In the genomic region with DNA sequence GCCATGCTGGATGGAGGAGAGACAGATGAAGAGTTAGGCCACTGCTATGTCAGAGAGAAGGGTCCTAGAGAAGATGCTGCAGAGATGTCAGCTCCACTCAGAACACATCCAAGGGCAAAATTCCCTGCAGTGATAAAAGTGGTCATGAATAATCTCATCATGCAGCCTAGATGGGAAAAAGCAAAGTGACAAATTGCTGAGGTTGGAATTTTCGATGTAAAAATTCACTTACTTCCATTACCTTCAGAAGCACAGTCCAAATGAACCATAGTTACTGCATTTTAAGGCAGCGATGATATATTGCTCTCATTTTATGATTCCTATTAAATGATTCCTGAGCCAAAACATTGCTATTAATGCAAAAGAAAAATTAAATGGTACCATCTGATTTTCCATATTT, we compare ENCODE assay signal across 25 cellular contexts. TPM values are rescaled to one million over a fixed set of nuclear protein-coding genes. Genes with fewer than 3 reads are reported as not detected.
DNase-seq lines count a peak whose midpoint lies in the region; ATAC-seq, FAIRE-seq and TF ChIP-seq lines count a peak whose summit lies in the region.
"Had no signal": no experiment of that assay in that cellular context is flagged by ENCODE, and none has a peak within 500 bp of the region (broad histone marks: within the 10 kb centered on the region; RNA-seq: fewer than 3 reads in every experiment).

No MANE protein-coding gene starts in this region.

- POLR2A ChIA-PET in HepG2 (lab: Yijun Ruan, JAX) = no interaction called here
- POLR2A ChIA-PET in K562 (lab: Yijun Ruan, JAX) = no interaction called here

- TF ChIP-seq POLR2A in HepG2 (IDR thresholded peaks at IDR 0.05; ENCODE audit: insufficient read depth in 1 of 2, low read depth in 2 of 2, low read length in 2 of 2) (no peak), right lobe of liver (IDR thresholded peaks at IDR 0.05) (no peak), K562 (conservative IDR thresholded peaks at IDR 0.05) (no peak)

- WGBS in HepG2 (ENCODE audit: low lambda C conversion rate) = 46% methylated on average over 2 of the region's 2 CpGs
- WGBS in right lobe of liver (ENCODE audit: insufficient coverage, low coverage, low lambda C conversion rate, missing lambda C conversion rate) = 67% methylated on average over 2 of the region's 2 CpGs
- 0% methylated on average over 2 of the region's 2 CpGs for WGBS in K562 (ENCODE audit: insufficient coverage, low coverage, missing lambda C conversion rate)

- H3K4me1 ChIP-seq in HepG2 (ENCODE audit: insufficient read depth, low read length) (peaks cover 8% of the 10 kb centered on the region), right lobe of liver (no peaks in the 10 kb centered on the region), K562 (replicated peaks in 1 of 2; ENCODE audit: control insufficient read depth in 2 of 2, insufficient read depth in 2 of 2, low read length in 2 of 2) (no peaks in the 10 kb centered on the region)
- H3K4me1 ChIP-seq: BE2C had no signal

- H3K9me3 ChIP-seq in HepG2 (ENCODE audit: low read length) (no peaks in the 10 kb centered on the region), right lobe of liver (no peaks in the 10 kb centered on the region), K562 (replicated peaks; ENCODE audit: control insufficient read depth, insufficient read depth, low read depth, low read length) (0 out of 2 replicates have a peak, but pooled peaks cover 2% of the 10 kb centered on the region)
- H3K9me3 ChIP-seq: BE2C had no signal

- H4K20me1 ChIP-seq in HepG2 (ENCODE audit: insufficient read depth, low read length) (no peaks in the 10 kb centered on the region), K562 (replicated peaks; ENCODE audit: control insufficient read depth, insufficient read depth, low read length) (no peaks in the 10 kb centered on the region)
- H4K20me1 ChIP-seq: BLaER1 had no signal

- no TSS peak for BruUV-seq in HepG2 (replicated peaks; lab: Mats Ljungman, UMichigan)
- no TSS peak for BruUV-seq in K562 (replicated peaks; lab: Mats Ljungman, UMichigan)

- TF ChIP-seq RAD21 in HepG2 (CRISPR knock-in tag; IDR thresholded peaks at IDR 0.05) (no peak), K562 (CRISPR knock-in tag; conservative IDR thresholded peaks at IDR 0.05 in 1 of 2, IDR thresholded peaks at IDR 0.05 in 1 of 2) (no peak)

- H3K4me2 ChIP-seq in HepG2 (ENCODE audit: low read depth, low read length) (no peak overlapping the region), K562 (ENCODE audit: insufficient read depth, low read length) (no peak overlapping the region)
- H3K4me2 ChIP-seq: BLaER1 had no signal

- H3K79me2 ChIP-seq in HepG2 (ENCODE audit: insufficient read depth, low read length) (no peaks in the 10 kb centered on the region), K562 (ENCODE audit: control insufficient read depth, insufficient read depth, low read length) (no peaks in the 10 kb centered on the region)

- FAIRE-seq in HepG2 (lab: Jason Lieb, UNC) (no peak), K562 (lab: Jason Lieb, UNC) (no peak)
- FAIRE-seq: GM12878, GM12892, GM18507, GM19239 had no signal

- H3K4me3 ChIP-seq in HepG2 (replicated peaks in 1 of 3; ENCODE audit: insufficient read depth in 1 of 3, low read depth in 2 of 3, low read length in 3 of 3) (no peak overlapping the region), right lobe of liver (no peak overlapping the region), K562 (no peak overlapping the region)
- H3K4me3 ChIP-seq: BLaER1, GM12878 had no signal

- intact Hi-C loops in HepG2 (cut with micrococcal nuclease; ENCODE audit: unreplicated experiment) (no loop called here), right lobe of liver (cut with DNase I) (no loop called here), K562 (cut with micrococcal nuclease) (no loop called here)

- H3K9ac ChIP-seq in HepG2 (ENCODE audit: insufficient read depth, low read depth, low read length) (no peak overlapping the region), K562 (ENCODE audit: insufficient read depth in 1 of 2, low read depth in 2 of 2, low read length in 2 of 2) (no peak overlapping the region)
- H3K9ac ChIP-seq: BLaER1 had no signal

- TF ChIP-seq CTCF in HepG2 (CRISPR knock-in tag; IDR thresholded peaks at IDR 0.05) = no peak
- TF ChIP-seq CTCF in right lobe of liver (IDR thresholded peaks at IDR 0.05) = no peak
- no peak for TF ChIP-seq CTCF in K562 (IDR thresholded peaks at IDR 0.05 in 2 of 3, conservative IDR thresholded peaks at IDR 0.05 in 1 of 3; ENCODE audit: insufficient read depth in 2 of 3, low read depth in 1 of 3, low read length in 3 of 3)

- in situ Hi-C loops in HepG2 (cut with HindIII; ENCODE audit: extremely low pct_ligation_motif_present, low pct_unique_long_range_greater_than_20kb) (no loop called here), K562 (cut with MboI) (no loop called here)

- CTCF ChIA-PET in HepG2 (lab: Yijun Ruan, JAX; ENCODE audit: low intra/inter-chr PET ratio, low total read pairs) (no interaction called here), K562 (lab: Yijun Ruan, JAX; ENCODE audit: low intra/inter-chr PET ratio) (no interaction called here)

- TF ChIP-seq EP300 in HepG2 (IDR thresholded peaks at IDR 0.05; ENCODE audit: low read depth in 2 of 2, low read length in 2 of 2) (no peak), HepG2 (CRISPR knock-in tag; IDR thresholded peaks at IDR 0.05; ENCODE audit: borderline replicate concordance) (no peak), K562 (IDR thresholded peaks at IDR 0.05; ENCODE audit: low read length) (no peak)

- H3K9me1 ChIP-seq in K562 (ENCODE audit: control insufficient read depth, insufficient read depth, low read length) = no peaks in the 10 kb centered on the region

- H3K27me3 ChIP-seq in HepG2 (ENCODE audit: control insufficient read depth in 1 of 2, insufficient read depth in 2 of 2, low read length in 2 of 2) = peaks cover 0 to 18% of the 10 kb centered on the region in 2 experiments; a peak in 2 of 5 replicates
- no peaks in the 10 kb centered on the region for H3K27me3 ChIP-seq in right lobe of liver
- peaks cover 30 to 46% of the 10 kb centered on the region in 2 experiments; a peak in 4 of 5 replicates for H3K27me3 ChIP-seq in K562 (ENCODE audit: control insufficient read depth in 2 of 2, insufficient read depth in 2 of 2, low read length in 2 of 2)
- H3K27me3 ChIP-seq: BE2C, BLaER1 had no signal

- H2AFZ ChIP-seq in HepG2 (ENCODE audit: low read length) = no peak overlapping the region
- no peak overlapping the region for H2AFZ ChIP-seq in K562 (ENCODE audit: low read depth, low read length)

- ATAC-seq in HepG2 = no peak
- ATAC-seq in right lobe of liver = no peak
- ATAC-seq in K562 = no peak
- ATAC-seq: GM12878 had no signal

- H3K36me3 ChIP-seq in HepG2 (replicated peaks in 1 of 2; ENCODE audit: control insufficient read depth in 1 of 2, insufficient read depth in 2 of 2, low read length in 2 of 2) (no peaks in the 10 kb centered on the region), right lobe of liver (no peaks in the 10 kb centered on the region), K562 (ENCODE audit: control insufficient read depth, insufficient read depth, low read length) (no peaks in the 10 kb centered on the region)
- H3K36me3 ChIP-seq: BE2C had no signal

- DNase-seq in HepG2 (ENCODE audit: low spot score) (no peak), right lobe of liver (no peak), K562 (ENCODE audit: extremely low read depth in 1 of 4, low spot score in 3 of 4) (no peak), GM19238 (ENCODE audit: insufficient read length, low spot score) (no peak)
- DNase-seq: ACHN; BE2C; C1 segment of cervical spinal cord; CD4-positive, alpha-beta memory T cell; CD4-positive, CD25-positive, alpha-beta regulatory T cell; CD8-positive, alpha-beta memory T cell; COR-L47; DMS 273 treated with DMSO at 0.1 percent for 48 hours; DMS153; DMS53; DND-41; EL; GDM1 had no signal

- H3K27ac ChIP-seq in HepG2 (ENCODE audit: extremely low read length, insufficient read depth, low read length) (no peak overlapping the region), right lobe of liver (no peak overlapping the region), K562 (ENCODE audit: extremely low read depth, low read depth, low read length) (no peak overlapping the region)
- H3K27ac ChIP-seq: 22Rv1, BLaER1 had no signal

RNA-seq across cellular contexts. Expression of a gene that starts 16.4 kb away (rescaled TPM):
- total RNA-seq in HepG2 (2016; rRNA removed; fragmentation: Illumina TruSeq; extraction: Trizol) (not detected in 2 replicates), right lobe of liver (1 to 10 TPM in 4 of 6 experiments, under 1 TPM in 2; 0.39 to 4.8 (median 1.1) TPM), K562 (2014; rRNA removed) (0.36 TPM in 1 of 2 replicates, not detected in the other), K562 (2014; rRNA removed; fragmentation: Illumina TruSeq; extraction: Trizol) (not detected in 2 replicates), K562 (2015; rRNA removed; fragmentation: Illumina TruSeq; extraction: Trizol) (not detected in 2 replicates), K562 (2021) (not detected in 2 replicates)
- total RNA-seq in HepG2 (2016; cell fraction: cytosol; rRNA removed; fragmentation: Illumina TruSeq; extraction: Trizol; ENCODE audit: low read depth) = 0.30 TPM in 1 of 2 replicates, not detected in the other
- not detected in 2 replicates for total RNA-seq in HepG2 (2016; cell fraction: insoluble cytoplasmic fraction; rRNA removed; fragmentation: Illumina TruSeq; extraction: Trizol)
- total RNA-seq in HepG2 (2016; cell fraction: membrane; rRNA removed; fragmentation: Illumina TruSeq; extraction: Trizol) = 0.24 and 0.40 TPM in 2 replicates
- not detected in 2 replicates for total RNA-seq in HepG2 (2016; cell fraction: nucleus; rRNA removed; fragmentation: Illumina TruSeq; extraction: Trizol)
- polyA plus RNA-seq in HepG2 (2011; rRNA removed) (0.05 TPM in 1 of 2 replicates, not detected in the other), K562 (2011; rRNA removed) (not detected in 2 replicates), K562 (2014; fragmentation: Illumina TruSeq; extraction: Trizol) (not detected in 2 replicates), K562 (2014; fragmentation: Nextera tagmentation; extraction: Ambion mirVana) (not detected), K562 (2014; rRNA removed) (0.03 TPM in 1 of 2 replicates, not detected in the other)
- 0.05 TPM in 1 of 2 replicates, not detected in the other for polyA plus RNA-seq in HepG2 (2011; cell fraction: cytosol; rRNA removed)
- 0.27 and 0.35 TPM in 2 replicates for polyA plus RNA-seq in HepG2 (2011; cell fraction: nucleus; rRNA removed)
- polyA plus RNA-seq in HepG2 (2012) = not detected in 2 replicates
- polyA plus RNA-seq in HepG2 (2016; cell fraction: cytosol; fragmentation: Illumina TruSeq; extraction: Trizol; ENCODE audit: low read depth) = not detected in 2 replicates
- polyA plus RNA-seq in HepG2 (2016; cell fraction: insoluble cytoplasmic fraction; fragmentation: Illumina TruSeq; extraction: Trizol; ENCODE audit: low read depth) = not detected in 2 replicates
- polyA plus RNA-seq in HepG2 (2016; cell fraction: membrane; fragmentation: Illumina TruSeq; extraction: Trizol; ENCODE audit: low read depth) = not detected in 2 replicates
- polyA plus RNA-seq in HepG2 (2016; cell fraction: nucleus; fragmentation: Illumina TruSeq; extraction: Trizol; ENCODE audit: insufficient read depth, low read depth) = 0.21 and 0.36 TPM in 2 replicates
- polyA minus RNA-seq in HepG2 (2011; rRNA and poly(A)+ RNA removed; ENCODE audit: low replicate concordance) = 20.8 TPM in 1 of 2 replicates, not detected in the other
- polyA minus RNA-seq in HepG2 (2011; cell fraction: cytosol; rRNA and poly(A)+ RNA removed) = not detected in 2 replicates
- 0.64 TPM in 1 of 2 replicates, not detected in the other for polyA minus RNA-seq in HepG2 (2011; cell fraction: nucleus; rRNA and poly(A)+ RNA removed)
- total RNA-seq in K562 (2011; cell fraction: chromatin; rRNA removed; ENCODE audit: low replicate concordance) = not detected in 2 replicates
- total RNA-seq in K562 (2011; cell fraction: nucleolus; rRNA removed) = not detected in 2 replicates
- total RNA-seq in K562 (2011; cell fraction: nucleoplasm; rRNA removed) = not detected in 2 replicates
- not detected in 2 replicates for polyA plus RNA-seq in K562 (2011; cell fraction: cytosol; rRNA removed)
- not detected in 2 replicates for polyA plus RNA-seq in K562 (2011; cell fraction: nucleus; rRNA removed)
- polyA plus RNA-seq in K562 (2012) = 0.10 TPM in 1 of 2 replicates, not detected in the other
- polyA minus RNA-seq in K562 (2011; rRNA and poly(A)+ RNA removed) = not detected in 2 replicates
- polyA minus RNA-seq in K562 (2011; cell fraction: cytosol; rRNA and poly(A)+ RNA removed) = not detected in 2 replicates
- not detected in 2 replicates for polyA minus RNA-seq in K562 (2011; cell fraction: nucleus; rRNA and poly(A)+ RNA removed)
- total RNA-seq: CD4-positive, alpha-beta memory T cell; CD4-positive, CD25-positive, alpha-beta regulatory T cell; CD8-positive, alpha-beta memory T cell; G401 had no signal
- polyA plus RNA-seq: CD8-positive, alpha-beta memory T cell had no signal

RNA-seq across cellular contexts. Expression of a gene that starts 43.0 kb away (rescaled TPM):
- total RNA-seq in HepG2 (2016; rRNA removed; fragmentation: Illumina TruSeq; extraction: Trizol) (2.2 and 2.6 TPM in 2 replicates), right lobe of liver (1 to 10 TPM; 1.3 to 5.0 (median 3.0) TPM), K562 (2014; rRNA removed) (not detected in 2 replicates), K562 (2014; rRNA removed; fragmentation: Illumina TruSeq; extraction: Trizol) (not detected in 2 replicates), K562 (2015; rRNA removed; fragmentation: Illumina TruSeq; extraction: Trizol) (not detected in 2 replicates), K562 (2021) (0.07 and 0.13 TPM in 2 replicates)
- 0.61 and 0.62 TPM in 2 replicates for total RNA-seq in HepG2 (2016; cell fraction: cytosol; rRNA removed; fragmentation: Illumina TruSeq; extraction: Trizol; ENCODE audit: low read depth)
- 2.6 and 2.9 TPM in 2 replicates for total RNA-seq in HepG2 (2016; cell fraction: insoluble cytoplasmic fraction; rRNA removed; fragmentation: Illumina TruSeq; extraction: Trizol)
- total RNA-seq in HepG2 (2016; cell fraction: membrane; rRNA removed; fragmentation: Illumina TruSeq; extraction: Trizol) = 0.83 and 1.1 TPM in 2 replicates
- 3.4 and 3.8 TPM in 2 replicates for total RNA-seq in HepG2 (2016; cell fraction: nucleus; rRNA removed; fragmentation: Illumina TruSeq; extraction: Trizol)
- polyA plus RNA-seq in HepG2 (2011; rRNA removed) (0.45 and 0.65 TPM in 2 replicates), K562 (2011; rRNA removed) (not detected in 2 replicates), K562 (2014; fragmentation: Illumina TruSeq; extraction: Trizol) (not detected in 2 replicates), K562 (2014; fragmentation: Nextera tagmentation; extraction: Ambion mirVana) (not detected), K562 (2014; rRNA removed) (not detected in 2 replicates)
- 0.30 and 0.41 TPM in 2 replicates for polyA plus RNA-seq in HepG2 (2011; cell fraction: cytosol; rRNA removed)
- polyA plus RNA-seq in HepG2 (2011; cell fraction: nucleus; rRNA removed) = 0.47 and 1.6 TPM in 2 replicates
- polyA plus RNA-seq in HepG2 (2012) = 0.44 and 0.46 TPM in 2 replicates
- 0.15 and 0.50 TPM in 2 replicates for polyA plus RNA-seq in HepG2 (2016; cell fraction: cytosol; fragmentation: Illumina TruSeq; extraction: Trizol; ENCODE audit: low read depth)
- polyA plus RNA-seq in HepG2 (2016; cell fraction: insoluble cytoplasmic fraction; fragmentation: Illumina TruSeq; extraction: Trizol; ENCODE audit: low read depth) = 2.7 and 3.0 TPM in 2 replicates
- 0.33 and 0.77 TPM in 2 replicates for polyA plus RNA-seq in HepG2 (2016; cell fraction: membrane; fragmentation: Illumina TruSeq; extraction: Trizol; ENCODE audit: low read depth)
- polyA plus RNA-seq in HepG2 (2016; cell fraction: nucleus; fragmentation: Illumina TruSeq; extraction: Trizol; ENCODE audit: insufficient read depth, low read depth) = 3.3 and 4.6 TPM in 2 replicates
- 0.52 and 35.9 TPM in 2 replicates for polyA minus RNA-seq in HepG2 (2011; rRNA and poly(A)+ RNA removed; ENCODE audit: low replicate concordance)
- polyA minus RNA-seq in HepG2 (2011; cell fraction: cytosol; rRNA and poly(A)+ RNA removed) = 0.35 and 0.49 TPM in 2 replicates
- 1.4 and 3.7 TPM in 2 replicates for polyA minus RNA-seq in HepG2 (2011; cell fraction: nucleus; rRNA and poly(A)+ RNA removed)
- total RNA-seq in K562 (2011; cell fraction: chromatin; rRNA removed; ENCODE audit: low replicate concordance) = not detected in 2 replicates
- not detected in 2 replicates for total RNA-seq in K562 (2011; cell fraction: nucleolus; rRNA removed)
- not detected in 2 replicates for total RNA-seq in K562 (2011; cell fraction: nucleoplasm; rRNA removed)
- polyA plus RNA-seq in K562 (2011; cell fraction: cytosol; rRNA removed) = not detected in 2 replicates
- not detected in 2 replicates for polyA plus RNA-seq in K562 (2011; cell fraction: nucleus; rRNA removed)
- 0.03 TPM in 1 of 2 replicates, not detected in the other for polyA plus RNA-seq in K562 (2012)
- not detected in 2 replicates for polyA minus RNA-seq in K562 (2011; rRNA and poly(A)+ RNA removed)
- polyA minus RNA-seq in K562 (2011; cell fraction: cytosol; rRNA and poly(A)+ RNA removed) = 0.29 and 0.73 TPM in 2 replicates
- polyA minus RNA-seq in K562 (2011; cell fraction: nucleus; rRNA and poly(A)+ RNA removed) = 0.11 and 0.27 TPM in 2 replicates
- total RNA-seq: CD4-positive, alpha-beta memory T cell; CD4-positive, CD25-positive, alpha-beta regulatory T cell; CD8-positive, alpha-beta memory T cell had no signal
- polyA plus RNA-seq: CD14-positive monocyte; CD4-positive, alpha-beta memory T cell had no signal

RNA-seq across cellular contexts. Expression of a gene that starts 60.0 kb away (rescaled TPM):
- total RNA-seq in HepG2 (2016; rRNA removed; fragmentation: Illumina TruSeq; extraction: Trizol) (28.6 and 46.5 TPM in 2 replicates), right lobe of liver (10 to 100 TPM; 11.9 to 31.2 (median 20.0) TPM), K562 (2014; rRNA removed) (27.6 and 37.1 TPM in 2 replicates), K562 (2014; rRNA removed; fragmentation: Illumina TruSeq; extraction: Trizol) (29.3 and 29.5 TPM in 2 replicates), K562 (2015; rRNA removed; fragmentation: Illumina TruSeq; extraction: Trizol) (23.9 TPM in 2 replicates), K562 (2021) (42.5 and 45.9 TPM in 2 replicates)
- total RNA-seq in HepG2 (2016; cell fraction: cytosol; rRNA removed; fragmentation: Illumina TruSeq; extraction: Trizol; ENCODE audit: low read depth) = 8.3 and 10.0 TPM in 2 replicates
- 22.8 and 44.6 TPM in 2 replicates for total RNA-seq in HepG2 (2016; cell fraction: insoluble cytoplasmic fraction; rRNA removed; fragmentation: Illumina TruSeq; extraction: Trizol)
- total RNA-seq in HepG2 (2016; cell fraction: membrane; rRNA removed; fragmentation: Illumina TruSeq; extraction: Trizol) = 11.8 and 17.8 TPM in 2 replicates
- total RNA-seq in HepG2 (2016; cell fraction: nucleus; rRNA removed; fragmentation: Illumina TruSeq; extraction: Trizol) = 80.8 and 107 TPM in 2 replicates
- polyA plus RNA-seq in HepG2 (2011; rRNA removed) (114 and 121 TPM in 2 replicates), K562 (2011; rRNA removed) (41.1 and 46.5 TPM in 2 replicates), K562 (2014; fragmentation: Illumina TruSeq; extraction: Trizol) (31.6 and 32.0 TPM in 2 replicates), K562 (2014; fragmentation: Nextera tagmentation; extraction: Ambion mirVana) (10 to 100 TPM; 17.1 to 19.1 TPM), K562 (2014; rRNA removed) (23.4 and 26.6 TPM in 2 replicates)
- polyA plus RNA-seq in HepG2 (2011; cell fraction: cytosol; rRNA removed) = 149 and 162 TPM in 2 replicates
- 224 and 235 TPM in 2 replicates for polyA plus RNA-seq in HepG2 (2011; cell fraction: nucleus; rRNA removed)
- polyA plus RNA-seq in HepG2 (2012) = 89.5 and 105 TPM in 2 replicates
- polyA plus RNA-seq in HepG2 (2016; cell fraction: cytosol; fragmentation: Illumina TruSeq; extraction: Trizol; ENCODE audit: low read depth) = 2.8 and 3.1 TPM in 2 replicates
- polyA plus RNA-seq in HepG2 (2016; cell fraction: insoluble cytoplasmic fraction; fragmentation: Illumina TruSeq; extraction: Trizol; ENCODE audit: low read depth) = 16.2 and 18.5 TPM in 2 replicates
- polyA plus RNA-seq in HepG2 (2016; cell fraction: membrane; fragmentation: Illumina TruSeq; extraction: Trizol; ENCODE audit: low read depth) = 4.5 and 6.4 TPM in 2 replicates
- polyA plus RNA-seq in HepG2 (2016; cell fraction: nucleus; fragmentation: Illumina TruSeq; extraction: Trizol; ENCODE audit: insufficient read depth, low read depth) = 80.1 and 82.3 TPM in 2 replicates
- polyA minus RNA-seq in HepG2 (2011; rRNA and poly(A)+ RNA removed; ENCODE audit: low replicate concordance) = 256 and 622 TPM in 2 replicates
- polyA minus RNA-seq in HepG2 (2011; cell fraction: cytosol; rRNA and poly(A)+ RNA removed) = 144 and 165 TPM in 2 replicates
- polyA minus RNA-seq in HepG2 (2011; cell fraction: nucleus; rRNA and poly(A)+ RNA removed) = 343 and 354 TPM in 2 replicates
- total RNA-seq in K562 (2011; cell fraction: chromatin; rRNA removed; ENCODE audit: low replicate concordance) = 287 and 292 TPM in 2 replicates
- total RNA-seq in K562 (2011; cell fraction: nucleolus; rRNA removed) = 238 and 263 TPM in 2 replicates
- 259 and 261 TPM in 2 replicates for total RNA-seq in K562 (2011; cell fraction: nucleoplasm; rRNA removed)
- polyA plus RNA-seq in K562 (2011; cell fraction: cytosol; rRNA removed) = 51.7 and 58.3 TPM in 2 replicates
- polyA plus RNA-seq in K562 (2011; cell fraction: nucleus; rRNA removed) = 128 and 144 TPM in 2 replicates
- 25.2 and 35.2 TPM in 2 replicates for polyA plus RNA-seq in K562 (2012)
- polyA minus RNA-seq in K562 (2011; rRNA and poly(A)+ RNA removed) = 90.7 and 106 TPM in 2 replicates
- 49.1 and 49.2 TPM in 2 replicates for polyA minus RNA-seq in K562 (2011; cell fraction: cytosol; rRNA and poly(A)+ RNA removed)
- 67.6 and 93.7 TPM in 2 replicates for polyA minus RNA-seq in K562 (2011; cell fraction: nucleus; rRNA and poly(A)+ RNA removed)
